Comparison of ENCODE assay signal across 1 cellular context in genomic region chr7:881441-882234, GRCh38.
A peak's percentile ranks its signal among the peaks of the same experiment; 100 is the strongest.
TF ChIP-seq lines count a peak whose summit lies in the region.

No MANE protein-coding gene starts in this region.

TF ChIP-seq in K562, 482 proteins besides CTCF, POLR2A, EP300 and RAD21:
- TF ChIP-seq BACH1 (tag; IDR thresholded peaks at IDR 0.05) (no peak), ZNF146 (CRISPR knock-in tag; IDR thresholded peaks at IDR 0.05; ENCODE audit: unreplicated experiment) (peak; percentile 82)
